8 cellular contexts compared by ENCODE assay signal in the genomic region with DNA sequence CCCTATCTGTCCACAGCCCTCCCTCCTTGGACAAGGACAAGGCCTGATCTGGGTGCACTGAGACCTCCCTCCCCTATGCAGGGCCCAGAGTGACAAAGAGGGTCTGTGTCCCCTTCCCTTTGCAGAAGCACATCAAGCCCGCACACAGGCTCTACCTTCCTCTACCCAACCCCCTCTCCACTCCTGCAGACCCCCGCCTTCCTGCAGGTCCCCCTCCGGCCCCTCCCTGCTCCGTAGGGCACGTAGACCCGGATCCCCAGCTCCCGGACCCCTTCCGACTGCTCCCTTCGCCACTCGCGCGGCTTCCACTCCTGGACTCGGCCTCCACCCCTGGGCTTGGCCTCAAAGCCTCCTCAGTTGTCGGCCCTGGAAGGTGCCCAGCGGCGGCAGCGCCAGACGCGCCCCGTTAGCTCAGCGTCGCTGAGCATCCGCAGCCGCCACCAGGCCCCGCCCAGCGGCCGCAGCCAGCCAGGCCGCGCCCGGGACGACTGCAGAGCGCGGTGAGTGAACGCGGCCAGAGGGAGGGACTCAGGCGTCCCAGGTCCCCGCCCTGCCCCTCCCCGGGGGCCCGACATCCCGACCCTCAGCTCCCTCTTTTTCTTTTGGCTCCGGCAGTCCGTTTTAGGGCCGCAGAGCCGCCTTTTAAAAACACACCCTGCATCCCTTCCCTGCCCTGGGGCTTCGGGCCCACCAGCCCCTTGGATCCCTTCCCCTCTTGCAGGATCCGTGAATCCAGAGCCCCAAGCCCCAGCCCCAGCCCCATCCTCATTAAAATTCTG. TPM values are rescaled to one million over a fixed set of nuclear protein-coding genes. Genes with fewer than 3 reads are reported as not detected.
DNase-seq lines count a peak whose midpoint lies in the region; ATAC-seq and TF ChIP-seq lines count a peak whose summit lies in the region.

No MANE protein-coding gene starts in this region.

- H2AFZ ChIP-seq in PC-9 = peak overlapping the region; percentile 63; the same call in 1 of the 2 replicates

- H3K9me3 Mint-ChIP-seq in naive thymus-derived CD4-positive, alpha-beta T cell = peaks cover 0 to 5% (median 0%) of the 10 kb centered on the region in 11 donors

- H3K27ac ChIP-seq in PC-9 = peak overlapping the region; percentile 99
- H3K27ac ChIP-seq in foreskin keratinocyte = peak overlapping the region; percentile 88
- peak overlapping the region; percentile 99 for H3K27ac ChIP-seq in naive thymus-derived CD4-positive, alpha-beta T cell (ENCODE audit: low read depth, low read length)
- peak overlapping the region; percentile 100 for H3K27ac ChIP-seq in temporal lobe (ENCODE audit: low read depth, low read length)

- DNase-seq in GM12864 (ENCODE audit: low read depth) (no peak), PC-9 (peak; percentile 74 to 94), foreskin keratinocyte (no peak), DMS53 (lab: John Stamatoyannopoulos, UW) (no peak)
- DNase-seq in activated naive CD4-positive, alpha-beta T cell (lab: John Stamatoyannopoulos, UW) = peak; percentile 14 to 56 (median 28)
- peak in 8 of 9 donors; percentile 49 to 78 (median 58) for DNase-seq in naive thymus-derived CD4-positive, alpha-beta T cell

- H3K4me2 ChIP-seq in PC-9 = peak overlapping the region; percentile 86

- ATAC-seq in foreskin keratinocyte (peak; percentile 10), HG02885 (IDR thresholded peaks at IDR 0.05; ENCODE audit: poor library complexity, unreplicated experiment) (no peak)
- peak; percentile 10 for ATAC-seq in naive thymus-derived CD4-positive, alpha-beta T cell

- no peaks in the 10 kb centered on the region for H3K27me3 ChIP-seq in PC-9 (ENCODE audit: insufficient read depth, low read depth)
- H3K27me3 ChIP-seq in foreskin keratinocyte = no peaks in the 10 kb centered on the region
- no peaks in the 10 kb centered on the region for H3K27me3 ChIP-seq in naive thymus-derived CD4-positive, alpha-beta T cell (ENCODE audit: control insufficient read depth in 2 of 2, insufficient read depth in 2 of 2, low read length in 2 of 2)

- BruUV-seq in PC-9 (replicated peaks; lab: Mats Ljungman, UMichigan) = no TSS peak

- H3K4me1 Mint-ChIP-seq in naive thymus-derived CD4-positive, alpha-beta T cell = peaks cover 7 to 38% (median 23%) of the 10 kb centered on the region in 7 donors

- peaks cover 0 to 9% (median 0%) of the 10 kb centered on the region in 5 donors for H3K36me3 Mint-ChIP-seq in naive thymus-derived CD4-positive, alpha-beta T cell

- H3F3A ChIP-seq in PC-9 (ENCODE audit: insufficient read depth, low read depth) = peaks cover 35% of the 10 kb centered on the region

- peak overlapping the region; percentile 92 to 100 (median 97) for H3K4me3 Mint-ChIP-seq in naive thymus-derived CD4-positive, alpha-beta T cell

- TF ChIP-seq CTCF in GM12864 (IDR thresholded peaks at IDR 0.05; ENCODE audit: low read depth, low read length, missing control alignments) (no peak), PC-9 (conservative IDR thresholded peaks at IDR 0.05) (no peak), foreskin keratinocyte (conservative IDR thresholded peaks at IDR 0.05) (no peak)

- H3K36me3 ChIP-seq in PC-9 (ENCODE audit: low read depth) = peaks cover 4% of the 10 kb centered on the region; the same call in 1 of the 2 replicates
- H3K36me3 ChIP-seq in naive thymus-derived CD4-positive, alpha-beta T cell (ENCODE audit: control insufficient read depth in 2 of 3, insufficient read depth in 3 of 3, low read length in 3 of 3) = peaks cover 0 to 9% (median 0%) of the 10 kb centered on the region in 3 experiments

- no peaks in the 10 kb centered on the region for H3K9me3 ChIP-seq in PC-9 (ENCODE audit: insufficient read depth, low read depth)
- no peaks in the 10 kb centered on the region for H3K9me3 ChIP-seq in naive thymus-derived CD4-positive, alpha-beta T cell (ENCODE audit: control insufficient read depth in 2 of 3, low read length in 3 of 3)

- H3K9me2 ChIP-seq in PC-9 (ENCODE audit: insufficient read depth) = no peaks in the 10 kb centered on the region

- POLR2A ChIA-PET in PC-9 (lab: Charles Lee; ENCODE audit: unreplicated experiment) = interaction anchor here (0.6 to 3.5 kb wide), 10 partner anchors 22 to 1494 kb away, joined by 3 to 49 read pairs (median 6); a partner anchor contains a TSS
- POLR2A ChIA-PET in naive thymus-derived CD4-positive, alpha-beta T cell (lab: Charles Lee) = interaction anchor here (1.0 to 4.3 kb wide), 5 partner anchors 9 to 249 kb away, joined by 3 to 66 read pairs (median 7); a partner anchor contains a TSS

- CTCF ChIA-PET in PC-9 (lab: Charles Lee) = interaction anchor here (0.6 to 1.2 kb wide), 3 partner anchors 25 to 158 kb away, joined by 3 to 4 read pairs (median 3); no protein-coding TSS in a partner anchor
- CTCF ChIA-PET in naive thymus-derived CD4-positive, alpha-beta T cell (lab: Charles Lee) = interaction anchor here (1.0 to 2.5 kb wide), 5 partner anchors 11 to 19 kb away, joined by 3 to 14 read pairs (median 3); a partner anchor contains a TSS

- H3K4me3 ChIP-seq in GM12864 (ENCODE audit: low read depth, low read length) (peak overlapping the region; percentile 33), PC-9 (peak overlapping the region; percentile 89)
- peak overlapping the region; percentile 73 for H3K4me3 ChIP-seq in naive thymus-derived CD4-positive, alpha-beta T cell (ENCODE audit: low read length)

- H3K27me3 Mint-ChIP-seq in naive thymus-derived CD4-positive, alpha-beta T cell = peaks cover 0 to 5% (median 0%) of the 10 kb centered on the region in 5 donors

- H4K20me1 ChIP-seq in PC-9 (ENCODE audit: insufficient read depth) = no peaks in the 10 kb centered on the region

- intact Hi-C loops in PC-9 (cut with micrococcal nuclease; ENCODE audit: unreplicated experiment) = loop anchor here (2.0 to 5.0 kb wide), 2 partner anchors 293 to 596 kb away; a partner anchor contains a TSS
- intact Hi-C loops in naive thymus-derived CD4-positive, alpha-beta T cell (cut with micrococcal nuclease) = loop anchor here (1.0 to 10.0 kb wide), 10 partner anchors 24 to 1791 kb away; a partner anchor contains a TSS

- H3K79me2 ChIP-seq in PC-9 (ENCODE audit: low read depth) = peaks cover 38% of the 10 kb centered on the region

- peaks cover 28% of the 10 kb centered on the region for H3K4me1 ChIP-seq in PC-9 (replicated peaks; ENCODE audit: insufficient read depth)
- H3K4me1 ChIP-seq in foreskin keratinocyte = no peaks in the 10 kb centered on the region
- H3K4me1 ChIP-seq in naive thymus-derived CD4-positive, alpha-beta T cell (ENCODE audit: control insufficient read depth in 2 of 2, insufficient read depth in 2 of 2, low read length in 2 of 2) = peaks cover 17 to 20% of the 10 kb centered on the region in 2 donors

- peak overlapping the region; percentile 97 to 100 (median 99) for H3K27ac Mint-ChIP-seq in naive thymus-derived CD4-positive, alpha-beta T cell

RNA-seq across cellular contexts. Expression of a gene that starts 1.6 kb away (rescaled TPM):
- total RNA-seq in PC-9 (2021) (230 and 238 TPM in 2 replicates), foreskin keratinocyte (22.8 and 31.4 TPM in 2 replicates), temporal lobe (3.9 TPM)
- 23.2 and 25.3 TPM in 2 replicates for polyA plus RNA-seq in foreskin keratinocyte
- 100 to 1,000 TPM in 3 of 5 experiments, 10 to 100 TPM in 2; 51.5 to 524 (median 116) TPM for total RNA-seq in naive thymus-derived CD4-positive, alpha-beta T cell
- 10 to 100 TPM; 60.6 to 61.3 TPM for polyA plus RNA-seq in naive thymus-derived CD4-positive, alpha-beta T cell

RNA-seq across cellular contexts. Expression of a gene that starts 15.9 kb away (rescaled TPM):
- 5.9 TPM in 2 replicates for total RNA-seq in PC-9 (2021)
- total RNA-seq in foreskin keratinocyte = 0.07 TPM in 1 of 2 replicates, not detected in the other
- polyA plus RNA-seq in foreskin keratinocyte = 0.02 and 0.03 TPM in 2 replicates
- 1 to 10 TPM in 2 of 5 experiments, not detected in 3; 1.6 to 2.4 TPM for total RNA-seq in naive thymus-derived CD4-positive, alpha-beta T cell
- polyA plus RNA-seq in naive thymus-derived CD4-positive, alpha-beta T cell = under 1 TPM in 1 of 2 donors, not detected in 1; 0.05 TPM
- 2.0 TPM for total RNA-seq in temporal lobe

RNA-seq across cellular contexts. Expression of a gene that starts 42.0 kb away (rescaled TPM):
- total RNA-seq in PC-9 (2021) = 0.20 and 0.37 TPM in 2 replicates
- not detected in 2 replicates for total RNA-seq in foreskin keratinocyte
- polyA plus RNA-seq in foreskin keratinocyte = not detected in 2 replicates
- 10 to 100 TPM in 1 of 5 experiments, 1 to 10 TPM in 1, under 1 TPM in 1, not detected in 2; 0.14 to 16.1 (median 1.8) TPM for total RNA-seq in naive thymus-derived CD4-positive, alpha-beta T cell
- not detected for polyA plus RNA-seq in naive thymus-derived CD4-positive, alpha-beta T cell
- total RNA-seq in temporal lobe = 0.25 TPM

RNA-seq across cellular contexts. Expression of a gene that starts 43.0 kb away (rescaled TPM):
- total RNA-seq in PC-9 (2021) = not detected in 2 replicates
- total RNA-seq in foreskin keratinocyte = not detected in 2 replicates
- not detected in 2 replicates for polyA plus RNA-seq in foreskin keratinocyte
- total RNA-seq in naive thymus-derived CD4-positive, alpha-beta T cell = not detected
- polyA plus RNA-seq in naive thymus-derived CD4-positive, alpha-beta T cell = not detected
- total RNA-seq in temporal lobe = 12.0 TPM

Comparison
In these comparisons a context has a peak if more than half of its experiments do, and no peak if none do; other contexts are left out.
1. DNase-seq: peak in PC-9 (2 of 2), activated naive CD4-positive, alpha-beta T cell (4 of 4) and naive thymus-derived CD4-positive, alpha-beta T cell (8 of 9); none in GM12864 (single experiment), foreskin keratinocyte (0 of 2) and DMS53 (single experiment).
2. H3K4me3 ChIP-seq: peak in every context shown above with its lines; median percentile 89 in PC-9; 73 in naive thymus-derived CD4-positive, alpha-beta T cell; 33 in GM12864.
3. Peak in every context shown above with its lines, with median percentiles within 50 percentile points of each other: H3K27ac ChIP-seq.